ENCODE assay signal across 8 cellular contexts in genomic region chr20:49279677-49280462, GRCh38. TPM values are rescaled to one million over a fixed set of nuclear protein-coding genes. Genes with fewer than 3 reads are reported as not detected.
DNase-seq lines count a peak whose midpoint lies in the region; ATAC-seq and TF ChIP-seq lines count a peak whose summit lies in the region.

No MANE protein-coding gene starts in this region.

- H3K9ac ChIP-seq in liver (ENCODE audit: low read depth in 1 of 2, low read length in 2 of 2): no peak overlapping the region

- no peak for TF ChIP-seq POLR2A in uterus (IDR thresholded peaks at IDR 0.05)

- WGBS in liver: 78% methylated on average over 7 of the region's 7 CpGs

- TF ChIP-seq RAD21 in liver (IDR thresholded peaks at IDR 0.05): no peak

- peak overlapping the region; percentile 98 for H3K27ac ChIP-seq in left ventricle myocardium inferior (replicated peaks)
- H3K27ac ChIP-seq in liver (ENCODE audit: low read depth in 1 of 2, low read length in 2 of 2): peak overlapping the region in 1 of 2 donors; percentile 11
- peak overlapping the region; percentile 98 to 99 for H3K27ac ChIP-seq in uterus

- TF ChIP-seq CTCF in left ventricle myocardium inferior (IDR thresholded peaks at IDR 0.05; ENCODE audit: borderline replicate concordance) (no peak), liver (IDR thresholded peaks at IDR 0.05; ENCODE audit: low read depth, low read length, missing input control) (no peak), uterus (IDR thresholded peaks at IDR 0.05) (no peak)

- H3K27me3 ChIP-seq in left ventricle myocardium inferior (ENCODE audit: low read depth) (no peaks in the 10 kb centered on the region), liver (ENCODE audit: control insufficient read depth in 4 of 4, insufficient read depth in 4 of 4, low read length in 3 of 4) (no peaks in the 10 kb centered on the region), uterus (no peaks in the 10 kb centered on the region)

- DNase-seq in left ventricle myocardium inferior (no peak), left cardiac atrium (no peak), uterus (no peak), GM19238 (ENCODE audit: insufficient read length, low spot score) (no peak), cerebellum (ENCODE audit: low spot score) (no peak)
- no peak for DNase-seq in activated naive CD4-positive, alpha-beta T cell treated with anti-CD3 and anti-CD28 coated beads, Interleukin-2, amount 50 U/mL, for 72 hours (ENCODE audit: low spot score in 2 of 2)

- peaks cover 86 to 97% of the 10 kb centered on the region in 2 donors for H3K36me3 Mint-ChIP-seq in activated naive CD4-positive, alpha-beta T cell treated with anti-CD3 and anti-CD28 coated beads, Interleukin-2, amount 50 U/mL, for 72 hours

- peaks cover 0 to 9% of the 10 kb centered on the region in 2 donors for H3K9me3 Mint-ChIP-seq in activated naive CD4-positive, alpha-beta T cell treated with anti-CD3 and anti-CD28 coated beads, Interleukin-2, amount 50 U/mL, for 72 hours

- intact Hi-C loops in left ventricle myocardium inferior (cut with micrococcal nuclease): no loop called here
- intact Hi-C loops in left cardiac atrium (cut with DNase I): no loop called here
- intact Hi-C loops in uterus (cut with DNase I; ENCODE audit: low total_unique reads): no loop called here

- ATAC-seq in left cardiac atrium (no peak), GM19351 (IDR thresholded peaks at IDR 0.05; ENCODE audit: unreplicated experiment) (no peak)
- ATAC-seq in activated naive CD4-positive, alpha-beta T cell treated with anti-CD3 and anti-CD28 coated beads, Interleukin-2, amount 50 U/mL, for 72 hours: no peak

- peaks cover 36% of the 10 kb centered on the region for H3K9me3 ChIP-seq in left ventricle myocardium inferior (replicated peaks)
- H3K9me3 ChIP-seq in liver (ENCODE audit: control insufficient read depth in 4 of 4, low read length in 3 of 4): peaks cover 4 to 13% (median 6%) of the 10 kb centered on the region in 4 donors
- H3K9me3 ChIP-seq in uterus: no peaks in the 10 kb centered on the region

- H3K4me3 ChIP-seq in left ventricle myocardium inferior: peak overlapping the region; percentile 84
- peak overlapping the region; percentile 81 to 96 (median 95) for H3K4me3 ChIP-seq in liver (ENCODE audit: low read depth in 1 of 3, low read length in 3 of 3)
- peak overlapping the region; percentile 86 to 95 for H3K4me3 ChIP-seq in uterus

- H3K36me3 ChIP-seq in left ventricle myocardium inferior: peaks cover 63% of the 10 kb centered on the region
- H3K36me3 ChIP-seq in liver (ENCODE audit: control insufficient read depth in 4 of 4, insufficient read depth in 3 of 4, low read depth in 1 of 4, low read length in 3 of 4): peaks cover 32 to 51% (median 45%) of the 10 kb centered on the region in 4 donors
- H3K36me3 ChIP-seq in uterus: no peaks in the 10 kb centered on the region

- H3K4me1 ChIP-seq in left ventricle myocardium inferior (peaks cover 87% of the 10 kb centered on the region), liver (ENCODE audit: control insufficient read depth in 4 of 4, insufficient read depth in 4 of 4, low read length in 3 of 4) (peaks cover 0 to 33% (median 21%) of the 10 kb centered on the region in 4 donors), uterus (peaks cover 0 to 4% of the 10 kb centered on the region in 2 donors)

- peak overlapping the region; percentile 98 to 100 for H3K27ac Mint-ChIP-seq in activated naive CD4-positive, alpha-beta T cell treated with anti-CD3 and anti-CD28 coated beads, Interleukin-2, amount 50 U/mL, for 72 hours

TF ChIP-seq in liver, 16 proteins besides CTCF, POLR2A, EP300 and RAD21:
- TF ChIP-seq FOXA2 (IDR thresholded peaks at IDR 0.05) (no peak), HNF4A (conservative IDR thresholded peaks at IDR 0.05) (no peak), FOXA1 (IDR thresholded peaks at IDR 0.05) (no peak), REST (IDR thresholded peaks at IDR 0.05) (no peak), GABPA (IDR thresholded peaks at IDR 0.05 in 1 of 2, conservative IDR thresholded peaks at IDR 0.05 in 1 of 2) (no peak), EGR1 (IDR thresholded peaks at IDR 0.05; ENCODE audit: low read depth in 2 of 2) (no peak), NR2F2 (IDR thresholded peaks at IDR 0.05) (no peak), JUND (IDR thresholded peaks at IDR 0.05) (no peak)

RNA-seq across cellular contexts. Expression of gene ZNFX1, which starts 2.0 kb away (rescaled TPM):
- total RNA-seq in left ventricle myocardium inferior (22.2 TPM), left cardiac atrium (10 to 100 TPM; 20.3 to 24.5 TPM), liver (10 to 100 TPM; 10.1 to 16.1 TPM), uterus (10 to 100 TPM; 20.0 to 46.2 (median 26.3) TPM), cerebellum (12.8 TPM)
- total RNA-seq in activated naive CD4-positive, alpha-beta T cell treated with anti-CD3 and anti-CD28 coated beads, Interleukin-2, amount 50 U/mL, for 72 hours: 10 to 100 TPM; 31.2 to 36.6 TPM
- polyA plus RNA-seq in liver: 1 to 10 TPM; 6.9 to 7.2 TPM
